In the genomic region with DNA sequence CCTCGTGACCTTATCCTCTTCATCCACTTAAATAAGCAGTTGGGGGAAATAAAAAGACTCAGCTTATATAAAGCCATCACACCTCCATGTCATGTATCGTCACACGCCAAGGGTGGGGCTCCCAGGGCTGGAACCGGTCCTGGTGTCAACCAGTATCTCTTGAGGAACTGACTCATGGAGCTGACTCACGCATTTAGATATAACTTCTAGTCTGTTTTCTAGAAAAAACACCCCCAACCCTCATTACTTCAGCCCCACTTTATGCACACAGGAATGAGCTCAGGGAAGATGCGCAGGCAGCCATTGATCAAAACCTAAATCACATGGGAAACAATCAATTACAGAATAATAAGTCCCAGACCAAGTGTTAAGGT, we compare ENCODE assay signal across 1 cellular context.
TF ChIP-seq lines count a peak whose summit lies in the region.

No MANE protein-coding gene starts in this region.

TF ChIP-seq in K562, 482 proteins besides CTCF, POLR2A, EP300 and RAD21 (continued from another document):
- peak; percentile 20; the same call in 1 of the 2 replicates for TF ChIP-seq VEZF1 (CRISPR knock-in tag; IDR thresholded peaks at IDR 0.05)
- TF ChIP-seq MAFF (IDR thresholded peaks at IDR 0.05; ENCODE audit: low read length), result peak; percentile 12; the same call in 1 of the 2 replicates
- no peak for TF ChIP-seq CHAMP1 (IDR thresholded peaks at IDR 0.05)
- no peak for TF ChIP-seq NCOA1 (IDR thresholded peaks at IDR 0.05; ENCODE audit: low read depth)
- TF ChIP-seq C11orf30 (IDR thresholded peaks at IDR 0.05; ENCODE audit: low read depth), result peak; percentile 54
- TF ChIP-seq ZNF785 (CRISPR knock-in tag; IDR thresholded peaks at IDR 0.05), result no peak
- TF ChIP-seq NFE2 (IDR thresholded peaks at IDR 0.05; ENCODE audit: low read depth), result peak; percentile 49
- no peak for TF ChIP-seq ZKSCAN3 (CRISPR knock-in tag; IDR thresholded peaks at IDR 0.05)
- no peak for TF ChIP-seq PHF8 (IDR thresholded peaks at IDR 0.05; ENCODE audit: borderline replicate concordance, low read length)
- no peak for TF ChIP-seq HIVEP1 (CRISPR knock-in tag; IDR thresholded peaks at IDR 0.05)
- TF ChIP-seq E2F3 (CRISPR knock-in tag; IDR thresholded peaks at IDR 0.05), result no peak
- TF ChIP-seq, protein P1, sequence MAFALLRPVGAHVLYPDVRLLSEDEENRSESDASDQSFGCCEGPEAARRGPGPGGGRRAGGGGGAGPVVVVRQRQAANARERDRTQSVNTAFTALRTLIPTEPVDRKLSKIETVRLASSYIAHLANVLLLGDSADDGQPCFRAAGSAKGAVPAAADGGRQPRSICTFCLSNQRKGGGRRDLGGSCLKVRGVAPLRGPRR (CRISPR knock-in tag; IDR thresholded peaks at IDR 0.05), result no peak
- TF ChIP-seq CREM (IDR thresholded peaks at IDR 0.05; ENCODE audit: low read depth), result peak; percentile 50
- peak; percentile 15; the same call in 1 of the 2 replicates for TF ChIP-seq ATF7 (IDR thresholded peaks at IDR 0.05)
- TF ChIP-seq RFX7 (CRISPR knock-in tag; IDR thresholded peaks at IDR 0.05), result no peak
- no peak for TF ChIP-seq PHB (CRISPR knock-in tag; IDR thresholded peaks at IDR 0.05)
- no peak for TF ChIP-seq RBM34 (IDR thresholded peaks at IDR 0.05; ENCODE audit: borderline replicate concordance, insufficient read depth, low read length)
- no peak for TF ChIP-seq RHOXF2B (CRISPR knock-in tag; conservative IDR thresholded peaks at IDR 0.05)
- TF ChIP-seq, protein P2, sequence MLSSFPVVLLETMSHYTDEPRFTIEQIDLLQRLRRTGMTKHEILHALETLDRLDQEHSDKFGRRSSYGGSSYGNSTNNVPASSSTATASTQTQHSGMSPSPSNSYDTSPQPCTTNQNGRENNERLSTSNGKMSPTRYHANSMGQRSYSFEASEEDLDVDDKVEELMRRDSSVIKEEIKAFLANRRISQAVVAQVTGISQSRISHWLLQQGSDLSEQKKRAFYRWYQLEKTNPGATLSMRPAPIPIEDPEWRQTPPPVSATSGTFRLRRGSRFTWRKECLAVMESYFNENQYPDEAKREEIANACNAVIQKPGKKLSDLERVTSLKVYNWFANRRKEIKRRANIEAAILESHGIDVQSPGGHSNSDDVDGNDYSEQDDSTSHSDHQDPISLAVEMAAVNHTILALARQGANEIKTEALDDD (IDR thresholded peaks at IDR 0.05), result 0 out of 2 replicates have a peak, but pooled peaks have one; percentile 43
- peak; percentile 36 for TF ChIP-seq ZNF316 (IDR thresholded peaks at IDR 0.05)
- TF ChIP-seq PTRF (tag; IDR thresholded peaks at IDR 0.05), result no peak
- no peak for TF ChIP-seq ZNF639 (CRISPR knock-in tag; conservative IDR thresholded peaks at IDR 0.05 in 1 of 2, IDR thresholded peaks at IDR 0.05 in 1 of 2)
- TF ChIP-seq, protein P3, sequence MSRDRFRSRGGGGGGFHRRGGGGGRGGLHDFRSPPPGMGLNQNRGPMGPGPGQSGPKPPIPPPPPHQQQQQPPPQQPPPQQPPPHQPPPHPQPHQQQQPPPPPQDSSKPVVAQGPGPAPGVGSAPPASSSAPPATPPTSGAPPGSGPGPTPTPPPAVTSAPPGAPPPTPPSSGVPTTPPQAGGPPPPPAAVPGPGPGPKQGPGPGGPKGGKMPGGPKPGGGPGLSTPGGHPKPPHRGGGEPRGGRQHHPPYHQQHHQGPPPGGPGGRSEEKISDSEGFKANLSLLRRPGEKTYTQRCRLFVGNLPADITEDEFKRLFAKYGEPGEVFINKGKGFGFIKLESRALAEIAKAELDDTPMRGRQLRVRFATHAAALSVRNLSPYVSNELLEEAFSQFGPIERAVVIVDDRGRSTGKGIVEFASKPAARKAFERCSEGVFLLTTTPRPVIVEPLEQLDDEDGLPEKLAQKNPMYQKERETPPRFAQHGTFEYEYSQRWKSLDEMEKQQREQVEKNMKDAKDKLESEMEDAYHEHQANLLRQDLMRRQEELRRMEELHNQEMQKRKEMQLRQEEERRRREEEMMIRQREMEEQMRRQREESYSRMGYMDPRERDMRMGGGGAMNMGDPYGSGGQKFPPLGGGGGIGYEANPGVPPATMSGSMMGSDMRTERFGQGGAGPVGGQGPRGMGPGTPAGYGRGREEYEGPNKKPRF (IDR thresholded peaks at IDR 0.05; ENCODE audit: low read depth, low read length), result no peak
- TF ChIP-seq, protein P4, sequence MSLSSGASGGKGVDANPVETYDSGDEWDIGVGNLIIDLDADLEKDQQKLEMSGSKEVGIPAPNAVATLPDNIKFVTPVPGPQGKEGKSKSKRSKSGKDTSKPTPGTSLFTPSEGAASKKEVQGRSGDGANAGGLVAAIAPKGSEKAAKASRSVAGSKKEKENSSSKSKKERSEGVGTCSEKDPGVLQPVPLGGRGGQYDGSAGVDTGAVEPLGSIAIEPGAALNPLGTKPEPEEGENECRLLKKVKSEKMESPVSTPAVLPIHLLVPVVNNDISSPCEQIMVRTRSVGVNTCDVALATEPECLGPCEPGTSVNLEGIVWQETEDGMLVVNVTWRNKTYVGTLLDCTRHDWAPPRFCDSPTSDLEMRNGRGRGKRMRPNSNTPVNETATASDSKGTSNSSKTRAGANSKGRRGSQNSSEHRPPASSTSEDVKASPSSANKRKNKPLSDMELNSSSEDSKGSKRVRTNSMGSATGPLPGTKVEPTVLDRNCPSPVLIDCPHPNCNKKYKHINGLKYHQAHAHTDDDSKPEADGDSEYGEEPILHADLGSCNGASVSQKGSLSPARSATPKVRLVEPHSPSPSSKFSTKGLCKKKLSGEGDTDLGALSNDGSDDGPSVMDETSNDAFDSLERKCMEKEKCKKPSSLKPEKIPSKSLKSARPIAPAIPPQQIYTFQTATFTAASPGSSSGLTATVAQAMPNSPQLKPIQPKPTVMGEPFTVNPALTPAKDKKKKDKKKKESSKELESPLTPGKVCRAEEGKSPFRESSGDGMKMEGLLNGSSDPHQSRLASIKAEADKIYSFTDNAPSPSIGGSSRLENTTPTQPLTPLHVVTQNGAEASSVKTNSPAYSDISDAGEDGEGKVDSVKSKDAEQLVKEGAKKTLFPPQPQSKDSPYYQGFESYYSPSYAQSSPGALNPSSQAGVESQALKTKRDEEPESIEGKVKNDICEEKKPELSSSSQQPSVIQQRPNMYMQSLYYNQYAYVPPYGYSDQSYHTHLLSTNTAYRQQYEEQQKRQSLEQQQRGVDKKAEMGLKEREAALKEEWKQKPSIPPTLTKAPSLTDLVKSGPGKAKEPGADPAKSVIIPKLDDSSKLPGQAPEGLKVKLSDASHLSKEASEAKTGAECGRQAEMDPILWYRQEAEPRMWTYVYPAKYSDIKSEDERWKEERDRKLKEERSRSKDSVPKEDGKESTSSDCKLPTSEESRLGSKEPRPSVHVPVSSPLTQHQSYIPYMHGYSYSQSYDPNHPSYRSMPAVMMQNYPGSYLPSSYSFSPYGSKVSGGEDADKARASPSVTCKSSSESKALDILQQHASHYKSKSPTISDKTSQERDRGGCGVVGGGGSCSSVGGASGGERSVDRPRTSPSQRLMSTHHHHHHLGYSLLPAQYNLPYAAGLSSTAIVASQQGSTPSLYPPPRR (CRISPR knock-in tag; IDR thresholded peaks at IDR 0.05; ENCODE audit: borderline replicate concordance), result no peak
- TF ChIP-seq KAT8 (IDR thresholded peaks at IDR 0.05; ENCODE audit: low read depth), result no peak
- no peak for TF ChIP-seq ZBTB1 (CRISPR knock-in tag; IDR thresholded peaks at IDR 0.05; ENCODE audit: borderline replicate concordance, low read depth)
- TF ChIP-seq LARP7 (IDR thresholded peaks at IDR 0.05), result no peak
- TF ChIP-seq ZNF707 (CRISPR knock-in tag; conservative IDR thresholded peaks at IDR 0.05), result no peak
- no peak for TF ChIP-seq CTBP1 (IDR thresholded peaks at IDR 0.05; ENCODE audit: borderline replicate concordance)
- TF ChIP-seq NR2F6 (CRISPR knock-in tag; IDR thresholded peaks at IDR 0.05), result no peak
- no peak for TF ChIP-seq ZC3H8 (IDR thresholded peaks at IDR 0.05)
- no peak for TF ChIP-seq CBX3 (IDR thresholded peaks at IDR 0.05; ENCODE audit: borderline replicate concordance in 1 of 2, low read length in 2 of 2)
- peak; percentile 72 for TF ChIP-seq SMARCA4 (IDR thresholded peaks at IDR 0.05)
- TF ChIP-seq ARID1B (IDR thresholded peaks at IDR 0.05), result peak; percentile 68
- TF ChIP-seq MAFG (tag; conservative IDR thresholded peaks at IDR 0.05), result 0 out of 2 replicates have a peak, but pooled peaks have one; percentile 53
- TF ChIP-seq SRSF1 (IDR thresholded peaks at IDR 0.05; ENCODE audit: low read depth, low read length), result no peak
- no peak for TF ChIP-seq RAD51 (IDR thresholded peaks at IDR 0.05; ENCODE audit: borderline replicate concordance, low read depth)
- 0 out of 2 replicates have a peak, but pooled peaks have one; percentile 31 for TF ChIP-seq SP1 (CRISPR knock-in tag; IDR thresholded peaks at IDR 0.05)
- TF ChIP-seq PATZ1 (CRISPR knock-in tag; IDR thresholded peaks at IDR 0.05; ENCODE audit: borderline replicate concordance), result no peak
- no peak for TF ChIP-seq SNIP1 (IDR thresholded peaks at IDR 0.05; ENCODE audit: low read depth)
- TF ChIP-seq NBN (IDR thresholded peaks at IDR 0.05; ENCODE audit: low read depth), result no peak
- TF ChIP-seq FIP1L1 (IDR thresholded peaks at IDR 0.05; ENCODE audit: low read depth, low read length, poor library complexity, severe bottlenecking), result no peak
- TF ChIP-seq TAF15 (IDR thresholded peaks at IDR 0.05; ENCODE audit: low read depth, low read length), result no peak
- no peak for TF ChIP-seq IFI16 (CRISPR knock-in tag; IDR thresholded peaks at IDR 0.05)
- TF ChIP-seq ZNF699 (CRISPR knock-in tag; IDR thresholded peaks at IDR 0.05; ENCODE audit: insufficient replicate concordance), result no peak
